ENCODE assay signal across 13 cellular contexts in the genomic region with DNA sequence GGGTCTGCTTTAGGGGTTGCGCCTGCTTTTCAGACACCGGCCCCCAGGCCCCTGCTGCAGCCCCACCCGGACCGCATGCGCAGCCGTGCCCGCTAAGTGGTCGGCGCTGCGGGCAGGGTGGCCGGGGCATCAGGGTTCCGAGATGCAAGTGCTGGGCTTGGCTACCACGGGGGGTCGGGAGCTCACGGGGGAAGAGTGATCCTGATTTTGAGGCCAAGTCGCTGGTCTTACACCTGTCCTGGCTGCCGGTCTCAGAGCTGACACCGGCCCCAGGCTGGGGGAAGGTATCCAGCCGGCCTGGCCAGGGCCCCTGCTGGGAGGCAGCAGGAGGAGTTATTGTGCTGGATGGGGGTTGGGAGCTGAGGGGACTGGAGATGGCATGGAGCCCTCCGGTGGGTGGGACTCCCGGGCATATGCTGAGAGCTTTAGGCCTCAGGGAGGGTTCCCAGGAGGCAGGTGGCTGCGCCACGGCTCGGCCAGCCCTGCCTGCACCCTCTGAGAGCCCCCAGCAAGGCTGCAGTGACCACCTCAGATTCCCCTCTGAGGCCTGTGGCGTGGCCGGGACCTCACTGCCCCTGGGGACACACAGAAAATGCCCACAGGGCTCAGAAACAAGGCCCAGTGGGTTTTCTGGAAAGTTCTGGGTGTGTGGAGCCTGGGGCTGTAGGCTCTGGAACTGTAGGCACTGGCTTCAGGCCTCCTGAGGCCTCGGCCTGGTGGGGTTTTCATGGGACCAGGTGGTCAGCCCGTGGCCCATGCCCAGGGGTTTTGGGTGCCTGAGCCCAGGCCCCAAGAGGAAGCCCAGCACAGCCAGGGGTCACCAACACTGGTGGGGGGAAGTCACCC. TPM values are rescaled to one million over a fixed set of nuclear protein-coding genes. Genes with fewer than 3 reads are reported as not detected.
A peak's percentile ranks its signal among the peaks of the same experiment; 100 is the strongest.
DNase-seq lines count a peak whose midpoint lies in the region; ATAC-seq and TF ChIP-seq lines count a peak whose summit lies in the region.
"Had no signal": no experiment of that assay in that cellular context is flagged by ENCODE, and none has a peak within 500 bp of the region (broad histone marks: within the 10 kb centered on the region; RNA-seq: fewer than 3 reads in every experiment).

No MANE protein-coding gene starts in this region.

- WGBS in GM23248 (ENCODE audit: low coverage in 1 of 2, low lambda C conversion rate in 2 of 2, missing lambda C conversion rate in 2 of 2), 2 experiments, result 82 to 83% methylated on average over 25 to 28 of the region's 28 CpGs
- WGBS in right lobe of liver (ENCODE audit: insufficient coverage, low coverage, low lambda C conversion rate, missing lambda C conversion rate), result no CpG with 5 or more reads among the region's 28 CpGs

- TF ChIP-seq POLR2A in right lobe of liver (IDR thresholded peaks at IDR 0.05), result no peak
- TF ChIP-seq POLR2A in GM18505 (IDR thresholded peaks at IDR 0.05; ENCODE audit: borderline replicate concordance, extremely low read depth, insufficient read depth, insufficient read length), result no peak

- intact Hi-C loops in right lobe of liver (cut with DNase I), result no loop called here

- H3K36me3 ChIP-seq in GM23248 (ENCODE audit: low read depth) (no peaks in the 10 kb centered on the region), SJSA1 (no peaks in the 10 kb centered on the region), right lobe of liver (no peaks in the 10 kb centered on the region)
- H3K36me3 ChIP-seq: tibial artery had no signal

- H3K9me3 ChIP-seq in GM23248 (ENCODE audit: low read depth) (no peaks in the 10 kb centered on the region), SJSA1 (replicated peaks) (no peaks in the 10 kb centered on the region), right lobe of liver (no peaks in the 10 kb centered on the region)
- H3K9me3 ChIP-seq: tibial artery had no signal

- H3K4me2 ChIP-seq in GM23248 (ENCODE audit: unreplicated experiment), result no peak overlapping the region

- H3K27ac ChIP-seq in GM23248 (peak overlapping the region; percentile 25; the same call in 1 of the 2 replicates), SJSA1 (peak overlapping the region; percentile 98), right lobe of liver (no peak overlapping the region), RWPE1 (no peak overlapping the region)
- H3K27ac ChIP-seq: tibial artery had no signal

- no peaks in the 10 kb centered on the region for H4K20me1 ChIP-seq in GM23248 (ENCODE audit: insufficient read depth)

- H3K9me2 ChIP-seq in GM23248 (ENCODE audit: insufficient read depth), result no peaks in the 10 kb centered on the region

- no peak overlapping the region for H3K4me3 ChIP-seq in GM23248
- no peak overlapping the region for H3K4me3 ChIP-seq in SJSA1
- no peak overlapping the region for H3K4me3 ChIP-seq in right lobe of liver
- H3K4me3 ChIP-seq: tibial artery had no signal

- H3K27me3 ChIP-seq in GM23248 (replicated peaks; ENCODE audit: insufficient read depth) (no peaks in the 10 kb centered on the region), SJSA1 (replicated peaks) (no peaks in the 10 kb centered on the region), right lobe of liver (no peaks in the 10 kb centered on the region)

- POLR2A ChIA-PET in RWPE1 (lab: Yijun Ruan, JAX; ENCODE audit: low non-redundant PET), result no interaction called here

- CTCF ChIA-PET in RWPE1 (lab: Yijun Ruan, JAX), result interaction anchor here (0.6 to 0.7 kb wide), 3 partner anchors 146 to 313 kb away, joined by 3 to 5 read pairs (median 4); no protein-coding TSS in a partner anchor

- TF ChIP-seq CTCF in right lobe of liver (IDR thresholded peaks at IDR 0.05) (no peak), RWPE1 (conservative IDR thresholded peaks at IDR 0.05; ENCODE audit: low read depth) (no peak)

- DNase-seq in AG20443 (ENCODE audit: low spot score) (peak; percentile 10), GM23248 (peak; percentile 9), SJSA1 (ENCODE audit: low read depth in 1 of 2, low spot score in 2 of 2) (peak in 1 of 2 experiments; percentile 60), right lobe of liver (peak in 2 of 3 donors; percentile 40 to 44), RWPE1 (ENCODE audit: low spot score) (no peak)
- no peak for DNase-seq in stimulated activated CD4-positive, alpha-beta T cell treated with anti-CD3 and anti-CD28 coated beads, Interleukin-2, amount 100 ng/mL, for 24 hours
- DNase-seq: activated CD4-positive, alpha-beta T cell treated with anti-CD3 and anti-CD28 coated beads, Interleukin-2, amount 50 U/mL, for 48 hours; anterior cingulate cortex; NCI-H2029 treated with DMSO at 0.1 percent for 48 hours had no signal

- peaks cover 15% of the 10 kb centered on the region for H3F3A ChIP-seq in GM23248 (ENCODE audit: insufficient read depth)

- ATAC-seq in right lobe of liver (peak in 2 of 4 donors; percentile 2 to 29), HG02623 (IDR thresholded peaks at IDR 0.05; ENCODE audit: unreplicated experiment) (no peak), GM18505 (IDR thresholded peaks at IDR 0.05; ENCODE audit: unreplicated experiment) (no peak)

- in situ Hi-C loops in GM23248 (cut with MboI), result no loop called here

- peak overlapping the region; percentile 43 for H3K9ac ChIP-seq in GM23248

- H3K79me2 ChIP-seq in GM23248 (ENCODE audit: insufficient read depth), result no peaks in the 10 kb centered on the region

- H3K4me1 ChIP-seq in GM23248 (ENCODE audit: insufficient read depth) (peaks cover 8% of the 10 kb centered on the region; the same call in 1 of the 2 replicates), SJSA1 (replicated peaks) (peaks cover 56% of the 10 kb centered on the region), right lobe of liver (no peaks in the 10 kb centered on the region)

- no peak overlapping the region for H2AFZ ChIP-seq in GM23248

RNA-seq across cellular contexts. Expression of gene MUC5AC, which starts 4.4 kb away (rescaled TPM):
- not detected in 2 replicates for total RNA-seq in GM23248 (2014; rRNA removed; shearing (Covaris generic))
- polyA plus RNA-seq in GM23248 (2016; fragmentation: Nextera tagmentation; extraction: Ambion mirVana), result not detected in 2 replicates
- 0.03 TPM in 1 of 2 replicates, not detected in the other for total RNA-seq in SJSA1 (2014; rRNA removed; shearing (Covaris generic))
- total RNA-seq in right lobe of liver, result not detected
- total RNA-seq: neural crest cell had no signal

Comparison
In these comparisons a context has a peak if more than half of its experiments do, and no peak if none do; other contexts are left out.
1. DNase-seq: peak in AG20443 (single experiment), GM23248 (single experiment) and right lobe of liver (2 of 3); none in RWPE1 (single experiment) and stimulated activated CD4-positive, alpha-beta T cell treated with anti-CD3 and anti-CD28 coated beads, Interleukin-2, amount 100 ng/mL, for 24 hours (0 of 2).
2. H3K27ac ChIP-seq: peak in GM23248 (single experiment) and SJSA1 (single experiment); none in right lobe of liver (0 of 3) and RWPE1 (single experiment).